8 cellular contexts compared by ENCODE assay signal in genomic region chr21:33380483-33380998, GRCh38. TPM values are rescaled to one million over a fixed set of nuclear protein-coding genes. Genes with fewer than 3 reads are reported as not detected.
DNase-seq lines count a peak whose midpoint lies in the region; ATAC-seq and TF ChIP-seq lines count a peak whose summit lies in the region.

No MANE protein-coding gene starts in this region.

- no peaks in the 10 kb centered on the region for H3K79me1 ChIP-seq in neuronal stem cell (ENCODE audit: low read depth, low read length)

- peak overlapping the region; percentile 72; the same call in 1 of the 2 replicates for H2AFZ ChIP-seq in OCI-LY1 (ENCODE audit: low read length)
- peak overlapping the region; percentile 79 for H2AFZ ChIP-seq in neuronal stem cell (ENCODE audit: low read length)

- no peak overlapping the region for H2BK120ac ChIP-seq in neuronal stem cell (ENCODE audit: low read depth, low read length)

- H3F3A ChIP-seq in OCI-LY1 (ENCODE audit: insufficient read depth, low read length): no peaks in the 10 kb centered on the region

- H3K9ac ChIP-seq in OCI-LY1 (ENCODE audit: low read length) (peak overlapping the region; percentile 51), neuronal stem cell (ENCODE audit: low read depth, low read length, poor library complexity) (no peak overlapping the region)

- no peak overlapping the region for H3K18ac ChIP-seq in neuronal stem cell (ENCODE audit: low read length)

- DNase-seq in GM13977 (ENCODE audit: low spot score): peak; percentile 49
- DNase-seq in activated T-cell treated with anti-CD3 and anti-CD28 coated beads for 24 hours (ENCODE audit: low read depth): peak; percentile 86
- no peak for DNase-seq in neuronal stem cell (ENCODE audit: low spot score)
- peak in 41 of 49 donors; percentile 14 to 86 (median 52) for DNase-seq in substantia nigra (lab: John Stamatoyannopoulos, UW)
- DNase-seq in mesothelial cell of epicardium (ENCODE audit: low spot score in 2 of 2, unreplicated experiment in 2 of 2): no peak

- H3K4me1 ChIP-seq in OCI-LY1 (ENCODE audit: insufficient read depth, low read length, severe bottlenecking) (peaks cover 80% of the 10 kb centered on the region), neuronal stem cell (ENCODE audit: control insufficient read depth in 2 of 2, insufficient read depth in 1 of 2, low read depth in 1 of 2, low read length in 2 of 2) (peaks cover 2 to 6% of the 10 kb centered on the region in 2 donors)

- H2BK15ac ChIP-seq in neuronal stem cell (ENCODE audit: low read length): no peak overlapping the region

- H3K4me2 ChIP-seq in OCI-LY1 (ENCODE audit: low read length): peak overlapping the region; percentile 55
- no peak overlapping the region for H3K4me2 ChIP-seq in neuronal stem cell (ENCODE audit: insufficient read depth, low read length, poor library complexity, severe bottlenecking)

- no peaks in the 10 kb centered on the region for H3K9me3 Mint-ChIP-seq in mesothelial cell of epicardium

- no peaks in the 10 kb centered on the region for H3K9me2 ChIP-seq in OCI-LY1 (ENCODE audit: low read depth, low read length)

- H3K36me3 ChIP-seq in OCI-LY1 (ENCODE audit: insufficient read depth, low read length): no peaks in the 10 kb centered on the region
- H3K36me3 ChIP-seq in neuronal stem cell (replicated peaks in 1 of 2; ENCODE audit: control insufficient read depth in 2 of 2, insufficient read depth in 2 of 2, low read length in 2 of 2): no peaks in the 10 kb centered on the region

- no peak overlapping the region for H3K14ac ChIP-seq in neuronal stem cell (ENCODE audit: low read length)

- peak overlapping the region; percentile 96 for H3K27ac ChIP-seq in OCI-LY1 (ENCODE audit: low read depth, low read length, poor library complexity, severe bottlenecking)
- no peak overlapping the region for H3K27ac ChIP-seq in neuronal stem cell (replicated peaks; ENCODE audit: low read length)
- no peak overlapping the region for H3K27ac ChIP-seq in substantia nigra (ENCODE audit: low read depth, low read length, poor library complexity, severe bottlenecking)

- H3K4me3 ChIP-seq in OCI-LY1 (ENCODE audit: low read depth, low read length, poor library complexity, severe bottlenecking) (peak overlapping the region; percentile 26), neuronal stem cell (ENCODE audit: low read length in 2 of 2) (no peak overlapping the region)

- H3K27me3 ChIP-seq in OCI-LY1 (ENCODE audit: insufficient read depth, low read length) (no peaks in the 10 kb centered on the region), neuronal stem cell (ENCODE audit: control insufficient read depth in 3 of 3, insufficient read depth in 3 of 3, low read depth in 1 of 3, low read length in 3 of 3) (no peaks in the 10 kb centered on the region)

- H2AK5ac ChIP-seq in neuronal stem cell (ENCODE audit: low read depth, low read length): no peak overlapping the region

- peaks cover 9% of the 10 kb centered on the region for H3K4me1 Mint-ChIP-seq in mesothelial cell of epicardium

- H3K23ac ChIP-seq in neuronal stem cell (ENCODE audit: low read depth, low read length, poor library complexity): no peak overlapping the region

- H4K8ac ChIP-seq in neuronal stem cell (ENCODE audit: low read depth, low read length): no peak overlapping the region

- in situ Hi-C loops in GM13977 (cut with MboI; ENCODE audit: low pct_unique_long_range_greater_than_20kb, low sequenced_read_pairs, unreplicated experiment): no loop called here

- H2BK5ac ChIP-seq in neuronal stem cell (ENCODE audit: low read length): no peak overlapping the region

- no peak overlapping the region for H2BK12ac ChIP-seq in neuronal stem cell (ENCODE audit: low read length)

- peak; percentile 47 for ATAC-seq in HG02884 (IDR thresholded peaks at IDR 0.05; ENCODE audit: unreplicated experiment)
- peak; percentile 91 for ATAC-seq in esophagus mucosa

- H3K27ac Mint-ChIP-seq in mesothelial cell of epicardium: no peak overlapping the region

- peaks cover 2% of the 10 kb centered on the region for H3K27me3 Mint-ChIP-seq in mesothelial cell of epicardium (ENCODE audit: low read depth)

- no peak for TF ChIP-seq CTCF in GM13977 (IDR thresholded peaks at IDR 0.05; ENCODE audit: extremely low read depth, insufficient read depth, missing control alignments)
- TF ChIP-seq CTCF in OCI-LY1 (IDR thresholded peaks at IDR 0.05; ENCODE audit: low read length): no peak
- no peak for TF ChIP-seq CTCF in mesothelial cell of epicardium (IDR thresholded peaks at IDR 0.05; ENCODE audit: unreplicated experiment)

- no peaks in the 10 kb centered on the region for H3K79me2 ChIP-seq in OCI-LY1 (ENCODE audit: insufficient read depth, low read length)

- H3K36me3 Mint-ChIP-seq in mesothelial cell of epicardium: no peaks in the 10 kb centered on the region

- H3K4ac ChIP-seq in neuronal stem cell (ENCODE audit: low read length): no peak overlapping the region

- H3K9me3 ChIP-seq in OCI-LY1 (ENCODE audit: low read length) (no peaks in the 10 kb centered on the region), neuronal stem cell (replicated peaks in 1 of 2; ENCODE audit: control insufficient read depth in 2 of 2, insufficient read depth in 1 of 2, low read depth in 1 of 2, low read length in 2 of 2) (no peaks in the 10 kb centered on the region)

- H4K91ac ChIP-seq in neuronal stem cell (ENCODE audit: low read depth, low read length, poor library complexity): no peak overlapping the region

- H4K20me1 ChIP-seq in OCI-LY1 (ENCODE audit: insufficient read depth, low read length): no peaks in the 10 kb centered on the region

- no peak overlapping the region for H3K4me3 Mint-ChIP-seq in mesothelial cell of epicardium

- no CpG with 5 or more reads among the region's 11 CpGs for WGBS in neuronal stem cell (ENCODE audit: extremely low coverage in 2 of 2, insufficient read length in 2 of 2, insufficient replicate concordance in 1 of 2), 2 donors

RNA-seq across cellular contexts. Expression of gene IFNGR2, which starts 22.7 kb away (rescaled TPM):
- total RNA-seq in esophagus mucosa (86.8 TPM), mesothelial cell of epicardium (57.9 to 63.4 TPM (median 59.6 TPM) in 3 replicates)
- 70.2 TPM for polyA plus RNA-seq in neuronal stem cell (2013, experiment 1 of 2)
- 68.9 TPM for polyA plus RNA-seq in neuronal stem cell (2013, experiment 2 of 2)

RNA-seq across cellular contexts. Expression of gene IFNAR1, which starts 55.8 kb away (rescaled TPM):
- 15.5 TPM for total RNA-seq in esophagus mucosa
- polyA plus RNA-seq in neuronal stem cell (2013, experiment 1 of 2): 11.8 TPM
- 14.2 TPM for polyA plus RNA-seq in neuronal stem cell (2013, experiment 2 of 2)
- 24.8 to 28.7 TPM (median 27.0 TPM) in 3 replicates for total RNA-seq in mesothelial cell of epicardium

Comparison
In these comparisons a context has a peak if more than half of its experiments do, and no peak if none do; other contexts are left out.
1. DNase-seq: peak in GM13977 (single experiment), activated T-cell treated with anti-CD3 and anti-CD28 coated beads for 24 hours (single experiment) and substantia nigra (41 of 49); none in neuronal stem cell (single experiment) and mesothelial cell of epicardium (0 of 2).